16 cellular contexts compared by ENCODE assay signal in genomic region chr13:24232474-24232873, GRCh38.
A peak's percentile ranks its signal among the peaks of the same experiment; 100 is the strongest.
DNase-seq lines count a peak whose midpoint lies in the region; ATAC-seq and TF ChIP-seq lines count a peak whose summit lies in the region.
"Had no signal": no experiment of that assay in that cellular context is flagged by ENCODE, and none has a peak within 500 bp of the region (broad histone marks: within the 10 kb centered on the region; RNA-seq: fewer than 3 reads in every experiment).

No MANE protein-coding gene starts in this region.

- H3K56ac ChIP-seq in H9 (ENCODE audit: insufficient read length, low read depth, low read length), result no peak overlapping the region

- no peak overlapping the region for H3T11ph ChIP-seq in H9 (ENCODE audit: low read length)

- H3K23me2 ChIP-seq in H9 (ENCODE audit: insufficient read length, low read depth, low read length, poor library complexity, severe bottlenecking), result no peaks in the 10 kb centered on the region

- no peak overlapping the region for H3K14ac ChIP-seq in H9 (ENCODE audit: insufficient read depth, low read length)

- no peak overlapping the region for H2AK5ac ChIP-seq in H9 (ENCODE audit: insufficient read length, low read length)

- no peaks in the 10 kb centered on the region for H3K79me2 ChIP-seq in SK-N-SH (ENCODE audit: insufficient read depth)
- H3K79me2 ChIP-seq in H9 (ENCODE audit: insufficient read depth, low read length), result 0 out of 2 replicates have a peak, but pooled peaks cover 1% of the 10 kb centered on the region

- H2AFZ ChIP-seq in SK-N-SH (ENCODE audit: low read depth) (no peak overlapping the region), H9 (ENCODE audit: low read length) (no peak overlapping the region)

- CTCF ChIA-PET in SK-N-SH (lab: Yijun Ruan, JAX) (interaction anchor here (0.7 to 5.0 kb wide), 3 partner anchors 179 to 213 kb away, joined by 3 to 19 read pairs (median 3); no protein-coding TSS in a partner anchor), WTC11 (lab: Charles Lee) (interaction anchor here (0.6 to 3.3 kb wide), 6 partner anchors 12 to 272 kb away, joined by 3 to 12 read pairs (median 4); no protein-coding TSS in a partner anchor)

- POLR2A ChIA-PET in SK-N-SH (lab: Yijun Ruan, JAX) (no interaction called here), WTC11 (lab: Charles Lee) (no interaction called here)

- no peak for TF ChIP-seq EP300 in SK-N-SH (IDR thresholded peaks at IDR 0.05; ENCODE audit: borderline replicate concordance in 1 of 2, low read depth in 1 of 2, low read length in 1 of 2)

- no peak for TF ChIP-seq RAD21 in SK-N-SH (IDR thresholded peaks at IDR 0.05; ENCODE audit: low read length)

- H2BK20ac ChIP-seq in H9 (ENCODE audit: low read depth, low read length, poor library complexity, severe bottlenecking), result no peak overlapping the region

- H3K27ac ChIP-seq in SK-N-SH (ENCODE audit: low read depth in 2 of 2, low read length in 1 of 2) (peak overlapping the region in 1 of 2 experiments; percentile 75; a peak in 1 of 4 replicates), H9 (ENCODE audit: insufficient read length, low read depth, low read length) (no peak overlapping the region)
- H3K27ac ChIP-seq: BLaER1 had no signal

- H3K4me1 ChIP-seq in SK-N-SH (ENCODE audit: control insufficient read depth in 1 of 2, insufficient read depth in 2 of 2, low read depth in 1 of 2, low read length in 1 of 2), result peaks cover 0 to 5% of the 10 kb centered on the region in 2 experiments; a peak in 2 of 4 replicates
- no peaks in the 10 kb centered on the region for H3K4me1 ChIP-seq in H9 (ENCODE audit: insufficient read depth, low read length)
- H3K4me1 ChIP-seq: BLaER1 had no signal

- H4K91ac ChIP-seq in H9 (ENCODE audit: insufficient read length, low read depth, low read length), result no peak overlapping the region

- H3K18ac ChIP-seq in H9 (ENCODE audit: insufficient read length, low read depth, low read length), result no peak overlapping the region

- 94% methylated on average over 3 of the region's 3 CpGs for WGBS in SK-N-SH (ENCODE audit: low lambda C conversion rate)
- no CpG with 5 or more reads among the region's 3 CpGs for WGBS in H9 (ENCODE audit: extremely low coverage, insufficient read length, low lambda C conversion rate)

- H4K20me1 ChIP-seq in SK-N-SH (ENCODE audit: insufficient read depth) (no peaks in the 10 kb centered on the region), H9 (ENCODE audit: control insufficient read depth, insufficient read depth, insufficient read length) (no peaks in the 10 kb centered on the region)
- H4K20me1 ChIP-seq: BLaER1 had no signal

- no peak for TF ChIP-seq CTCF in SK-N-SH (IDR thresholded peaks at IDR 0.05)
- TF ChIP-seq CTCF in H9 (conservative IDR thresholded peaks at IDR 0.05), result peak; percentile 44
- TF ChIP-seq CTCF in WTC11 (IDR thresholded peaks at IDR 0.05), result no peak
- no peak for TF ChIP-seq CTCF in osteocyte (IDR thresholded peaks at IDR 0.05)

- no peak overlapping the region for H3K4me3 ChIP-seq in SK-N-SH (ENCODE audit: low read depth in 2 of 2, low read length in 1 of 2)
- H3K4me3 ChIP-seq: BLaER1 had no signal

- H3K79me1 ChIP-seq in H9 (ENCODE audit: insufficient read depth, low read depth, low read length, poor library complexity, severe bottlenecking), result peaks cover 5% of the 10 kb centered on the region

- H3K4me2 ChIP-seq in SK-N-SH (0 out of 2 replicates have a peak overlapping the region, but pooled peaks have one; percentile 68), H9 (ENCODE audit: insufficient read depth, insufficient read length, low read length) (no peak overlapping the region)
- H3K4me2 ChIP-seq: BLaER1 had no signal

- no peak overlapping the region for H2BK5ac ChIP-seq in H9 (ENCODE audit: insufficient read length, low read length)

- in situ Hi-C loops in KBM-7 (cut with MboI; ENCODE audit: low pct_unique_long_range_greater_than_20kb, low sequenced_read_pairs), result no loop called here

- H3K9me3 Mint-ChIP-seq in H9 (no peaks in the 10 kb centered on the region), WTC11 (no peaks in the 10 kb centered on the region), osteocyte (ENCODE audit: unreplicated experiment) (no peaks in the 10 kb centered on the region)
- H3K9me3 Mint-ChIP-seq: CD8-positive, alpha-beta memory T cell; IgD-negative memory B cell had no signal

- H3K27me3 ChIP-seq in SK-N-SH (ENCODE audit: insufficient read depth), result no peaks in the 10 kb centered on the region
- H3K27me3 ChIP-seq in H9 (ENCODE audit: insufficient read depth, low read length), result no peaks in the 10 kb centered on the region
- H3K27me3 ChIP-seq: BLaER1 had no signal

- H3K4ac ChIP-seq in H9 (ENCODE audit: low read depth, low read length), result no peak overlapping the region

- no peak for ATAC-seq in SK-N-SH treated with all-trans-retinoic acid at 6 μM for 48 hours
- ATAC-seq in WTC11, result peak; percentile 80
- no peak for ATAC-seq in GM19351 (IDR thresholded peaks at IDR 0.05; ENCODE audit: unreplicated experiment)

- H2BK12ac ChIP-seq in H9 (ENCODE audit: insufficient read length, low read depth, low read length), result no peak overlapping the region

- H3K27ac Mint-ChIP-seq in H9 (no peak overlapping the region), WTC11 (no peak overlapping the region), osteocyte (ENCODE audit: unreplicated experiment) (no peak overlapping the region)
- H3K27ac Mint-ChIP-seq: IgD-negative memory B cell had no signal

- H3K36me3 ChIP-seq in SK-N-SH (replicated peaks in 1 of 2; ENCODE audit: control insufficient read depth in 1 of 2, insufficient read depth in 2 of 2, low read length in 1 of 2), result no peaks in the 10 kb centered on the region
- H3K36me3 ChIP-seq: BLaER1 had no signal

- H4K8ac ChIP-seq in H9 (replicated peaks; ENCODE audit: insufficient read length, low read depth, low read length), result no peak overlapping the region

- H4K5ac ChIP-seq in H9 (ENCODE audit: insufficient read length, low read depth, low read length), result no peak overlapping the region

- no peak for DNase-seq in SK-N-SH
- DNase-seq in H9, result peak; percentile 52
- DNase-seq in WTC11 (ENCODE audit: low spot score), result peak; percentile 23
- peak; percentile 30 for DNase-seq in osteocyte (ENCODE audit: extremely low spot score, unreplicated experiment)
- DNase-seq in KBM-7, result no peak
- no peak for DNase-seq in NOMO-1 treated with dmso at 0.1 percent for 144 hours (lab: John Stamatoyannopoulos, UW; ENCODE audit: unreplicated experiment)
- DNase-seq: CD8-positive, alpha-beta memory T cell; NCI-H187; NCI-H526 treated with DMSO at 0.1 percent for 48 hours; NK-92 treated with Interleukin-12 subunit alpha and Interleukin-12 subunit beta, amount 100 ng/mL, for 24 hours; RPMI8226; SIG-M5 had no signal

- H2BK15ac ChIP-seq in H9 (ENCODE audit: low read depth, low read length), result no peak overlapping the region

- H3K9ac ChIP-seq in SK-N-SH (no peak overlapping the region), H9 (ENCODE audit: extremely low read depth, insufficient read length, low read length) (no peak overlapping the region)
- H3K9ac ChIP-seq: BLaER1 had no signal

- no peak overlapping the region for H2BK120ac ChIP-seq in H9 (ENCODE audit: low read depth, low read length, poor library complexity, severe bottlenecking)

- H3K36me3 Mint-ChIP-seq in H9 (ENCODE audit: insufficient read depth in 1 of 3, low read depth in 3 of 3) (no peaks in the 10 kb centered on the region; a peak in 1 of 7 replicates), WTC11 (no peaks in the 10 kb centered on the region), osteocyte (ENCODE audit: unreplicated experiment) (no peaks in the 10 kb centered on the region)
- H3K36me3 Mint-ChIP-seq: CD8-positive, alpha-beta memory T cell had no signal

- no peak overlapping the region for H3K4me3 Mint-ChIP-seq in H9
- H3K4me3 Mint-ChIP-seq in WTC11, result no peak overlapping the region
- no peak overlapping the region for H3K4me3 Mint-ChIP-seq in osteocyte (ENCODE audit: unreplicated experiment)
- H3K4me3 Mint-ChIP-seq: IgD-negative memory B cell had no signal

- H3K27me3 Mint-ChIP-seq in H9 (ENCODE audit: low read depth) (no peaks in the 10 kb centered on the region), WTC11 (ENCODE audit: low read depth) (no peaks in the 10 kb centered on the region), osteocyte (ENCODE audit: unreplicated experiment) (no peaks in the 10 kb centered on the region)
- H3K27me3 Mint-ChIP-seq: CD8-positive, alpha-beta memory T cell; IgD-negative memory B cell had no signal

- H3F3A ChIP-seq in SK-N-SH (replicated peaks; ENCODE audit: insufficient read depth), result peaks cover 14% of the 10 kb centered on the region

- H3K4me1 Mint-ChIP-seq in H9 (peaks cover 21 to 25% of the 10 kb centered on the region in 2 experiments), WTC11 (peaks cover 36% of the 10 kb centered on the region), osteocyte (ENCODE audit: unreplicated experiment) (peaks cover 16% of the 10 kb centered on the region)

- H3K9me2 ChIP-seq in SK-N-SH, result no peaks in the 10 kb centered on the region

- H3K9me3 ChIP-seq in SK-N-SH (no peaks in the 10 kb centered on the region), H9 (ENCODE audit: control insufficient read depth, low read depth, low read length) (no peaks in the 10 kb centered on the region)
- H3K9me3 ChIP-seq: BLaER1 had no signal

- H3K23ac ChIP-seq in H9 (ENCODE audit: insufficient read length, low read depth, low read length), result no peak overlapping the region

TF ChIP-seq in SK-N-SH, 30 proteins besides CTCF, POLR2A, EP300 and RAD21 (continues in another document):
- TF ChIP-seq SMC3 (IDR thresholded peaks at IDR 0.05; ENCODE audit: low read depth, low read length) (no peak), MEF2A (IDR thresholded peaks at IDR 0.05; ENCODE audit: borderline replicate concordance, low read depth) (no peak), RXRA (IDR thresholded peaks at IDR 0.05; ENCODE audit: borderline replicate concordance, low read depth) (no peak)

TF ChIP-seq in SK-N-SH treated with all-trans-retinoic acid at 6 μM for 48 hours, 23 proteins besides CTCF, POLR2A, EP300 and RAD21 (continues in another document):
- TF ChIP-seq ESRRG (CRISPR knock-in tag; IDR thresholded peaks at IDR 0.05) (no peak), ZC3H10 (CRISPR knock-in tag; IDR thresholded peaks at IDR 0.05) (no peak), PPARA (CRISPR knock-in tag; IDR thresholded peaks at IDR 0.05; ENCODE audit: borderline replicate concordance) (no peak)

Comparison
In these comparisons a context has a peak if more than half of its experiments do, and no peak if none do; other contexts are left out.
1. DNase-seq: peak in H9 (single experiment), WTC11 (single experiment) and osteocyte (single experiment); none in SK-N-SH (single experiment), KBM-7 (single experiment) and NOMO-1 treated with dmso at 0.1 percent for 144 hours (single experiment).